Comparison of ENCODE assay signal across 8 cellular contexts in the genomic region with DNA sequence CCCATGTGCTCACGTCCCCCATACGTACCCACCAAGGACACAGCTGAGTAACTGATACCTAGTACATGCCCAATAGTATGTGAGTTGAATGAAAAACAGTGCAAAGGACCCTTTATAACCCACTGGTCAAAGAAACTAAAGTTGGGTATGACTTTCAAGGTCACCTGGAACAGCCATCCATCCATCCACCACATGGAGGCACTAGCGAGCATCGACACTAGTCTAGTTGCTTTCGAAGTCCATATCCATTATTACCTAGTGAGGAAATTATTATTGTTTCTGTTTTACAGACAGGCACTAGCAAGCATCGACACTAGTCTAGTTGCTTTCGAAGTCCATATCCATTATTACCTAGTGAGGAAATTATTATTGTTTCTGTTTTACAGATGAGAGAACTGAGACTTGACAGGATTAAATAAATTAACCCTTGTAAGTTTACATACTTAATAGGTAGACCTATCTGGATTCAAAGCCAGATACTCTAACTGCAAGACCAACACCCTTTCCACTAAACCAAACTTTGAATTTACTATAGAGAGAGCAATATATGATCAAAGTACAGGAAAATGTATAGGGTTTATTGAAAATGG.
DNase-seq lines count a peak whose midpoint lies in the region; ATAC-seq lines count a peak whose summit lies in the region.

No MANE protein-coding gene starts in this region.

- peak; percentile 89 for ATAC-seq in GM19467 (IDR thresholded peaks at IDR 0.05; ENCODE audit: unreplicated experiment)
- ATAC-seq in activated CD8-positive, alpha-beta T cell treated with anti-CD3 and anti-CD28 coated beads, Interleukin-2, amount 10 ng/mL, durations not matched to agents 7 days and 5 days, result peak; percentile 44
- ATAC-seq in GM18870 (IDR thresholded peaks at IDR 0.05; ENCODE audit: unreplicated experiment), result no peak

- no peaks in the 10 kb centered on the region for H3K9me3 Mint-ChIP-seq in activated CD8-positive, alpha-beta T cell treated with anti-CD3 and anti-CD28 coated beads, Interleukin-2, amount 10 ng/mL, durations not matched to agents 7 days and 5 days (ENCODE audit: insufficient read depth)

- no peak overlapping the region for H3K27ac Mint-ChIP-seq in activated CD8-positive, alpha-beta T cell treated with anti-CD3 and anti-CD28 coated beads, Interleukin-2, amount 10 ng/mL, durations not matched to agents 7 days and 5 days

- H3K4me3 Mint-ChIP-seq in activated CD8-positive, alpha-beta T cell treated with anti-CD3 and anti-CD28 coated beads, Interleukin-2, amount 10 ng/mL, durations not matched to agents 7 days and 5 days, result no peak overlapping the region

- peaks cover 12% of the 10 kb centered on the region for H3K4me1 Mint-ChIP-seq in activated CD8-positive, alpha-beta T cell treated with anti-CD3 and anti-CD28 coated beads, Interleukin-2, amount 10 ng/mL, durations not matched to agents 7 days and 5 days (ENCODE audit: low read depth)

- DNase-seq in DMS53 treated with DMSO at 0.1 percent for 48 hours (lab: John Stamatoyannopoulos, UW; ENCODE audit: unreplicated experiment), result peak; percentile 39
- peak; percentile 24 for DNase-seq in HS-27A (ENCODE audit: low read depth)
- DNase-seq in activated CD8-positive, alpha-beta T cell treated with anti-CD3 and anti-CD28 coated beads, Interleukin-2, amount 10 ng/mL, durations not matched to agents 7 days and 5 days, result peak; percentile 56
- DNase-seq in foreskin melanocyte, result peak; percentile 7
- DNase-seq in stimulated activated CD4-positive, alpha-beta T cell treated with anti-CD3 and anti-CD28 coated beads, Interleukin-1b, Interleukin-23, amount 100 ng/mL, for 1 hour (ENCODE audit: low read depth in 2 of 2), result peak; percentile 9 to 21
- no peak for DNase-seq in hippocampal formation (lab: John Stamatoyannopoulos, UW)

- CTCF ChIA-PET in activated CD8-positive, alpha-beta T cell treated with anti-CD3 and anti-CD28 coated beads, Interleukin-2, amount 10 ng/mL, durations not matched to agents 7 days and 5 days (lab: Charles Lee), result interaction anchor here (0.9 to 5.1 kb wide), 7 partner anchors 10 to 209 kb away, joined by 3 to 39 read pairs (median 4); no protein-coding TSS in a partner anchor

- POLR2A ChIA-PET in activated CD8-positive, alpha-beta T cell treated with anti-CD3 and anti-CD28 coated beads, Interleukin-2, amount 10 ng/mL, durations not matched to agents 7 days and 5 days (lab: Charles Lee), result interaction anchor here (0.6 kb wide), 1 partner anchor 571 kb away, joined by 3 read pairs; no protein-coding TSS in a partner anchor

- H3K36me3 Mint-ChIP-seq in activated CD8-positive, alpha-beta T cell treated with anti-CD3 and anti-CD28 coated beads, Interleukin-2, amount 10 ng/mL, durations not matched to agents 7 days and 5 days (ENCODE audit: low read depth), result no peaks in the 10 kb centered on the region

- H3K27me3 Mint-ChIP-seq in activated CD8-positive, alpha-beta T cell treated with anti-CD3 and anti-CD28 coated beads, Interleukin-2, amount 10 ng/mL, durations not matched to agents 7 days and 5 days (ENCODE audit: low read depth), result peaks cover 20% of the 10 kb centered on the region

Comparison
In these comparisons a context has a peak if more than half of its experiments do, and no peak if none do; other contexts are left out.
1. DNase-seq: peak in DMS53 treated with DMSO at 0.1 percent for 48 hours (single experiment), HS-27A (single experiment), activated CD8-positive, alpha-beta T cell treated with anti-CD3 and anti-CD28 coated beads, Interleukin-2, amount 10 ng/mL, durations not matched to agents 7 days and 5 days (single experiment), foreskin melanocyte (single experiment) and stimulated activated CD4-positive, alpha-beta T cell treated with anti-CD3 and anti-CD28 coated beads, Interleukin-1b, Interleukin-23, amount 100 ng/mL, for 1 hour (2 of 2); none in hippocampal formation (0 of 2).